9 cellular contexts compared by ENCODE assay signal in genomic region chr22:50184541-50185383, GRCh38. TPM values are rescaled to one million over a fixed set of nuclear protein-coding genes. Genes with fewer than 3 reads are reported as not detected.
DNase-seq lines count a peak whose midpoint lies in the region; ATAC-seq and TF ChIP-seq lines count a peak whose summit lies in the region.
"Had no signal": no experiment of that assay in that cellular context is flagged by ENCODE, and none has a peak within 500 bp of the region (broad histone marks: within the 10 kb centered on the region; RNA-seq: fewer than 3 reads in every experiment).

No MANE protein-coding gene starts in this region.

- TF ChIP-seq EP300 in gastroesophageal sphincter (IDR thresholded peaks at IDR 0.05): no peak

- H3K4me1 Mint-ChIP-seq in T-helper 17 cell: peaks cover 18% of the 10 kb centered on the region

- intact Hi-C loops in sciatic nerve (cut with DNase I): no loop called here

- ATAC-seq in T-helper 17 cell (no peak), gastroesophageal sphincter (peak; percentile 2), sciatic nerve (peak; percentile 4)

- no CpG with 5 or more reads among the region's 81 CpGs for WGBS in gastroesophageal sphincter (ENCODE audit: low coverage in 1 of 2), 2 donors

- H3K27ac ChIP-seq in gastroesophageal sphincter: peak overlapping the region in 3 of 4 donors; percentile 35 to 84 (median 50)

- TF ChIP-seq CTCF in GM12864 (IDR thresholded peaks at IDR 0.05; ENCODE audit: low read depth, low read length, missing control alignments): no peak
- no peak for TF ChIP-seq CTCF in gastroesophageal sphincter (IDR thresholded peaks at IDR 0.05)

- H3K9me3 ChIP-seq in T-helper 17 cell (ENCODE audit: control insufficient read depth, low read length, poor library complexity, severe bottlenecking) (no peaks in the 10 kb centered on the region), gastroesophageal sphincter (no peaks in the 10 kb centered on the region)
- H3K9me3 ChIP-seq: adrenal gland had no signal

- peaks cover 4% of the 10 kb centered on the region for H3K36me3 Mint-ChIP-seq in T-helper 17 cell (ENCODE audit: low read depth)

- peak overlapping the region; percentile 46 for H3K4me3 ChIP-seq in GM12864 (ENCODE audit: low read depth, low read length)
- H3K4me3 ChIP-seq in gastroesophageal sphincter: peak overlapping the region; percentile 48 to 82

- peaks cover 9% of the 10 kb centered on the region for H3K27me3 Mint-ChIP-seq in T-helper 17 cell

- H3K4me3 Mint-ChIP-seq in T-helper 17 cell: peak overlapping the region; percentile 88

- H3K36me3 ChIP-seq in gastroesophageal sphincter: no peaks in the 10 kb centered on the region
- H3K36me3 ChIP-seq: adrenal gland had no signal

- peaks cover 15% of the 10 kb centered on the region for H3K27me3 ChIP-seq in gastroesophageal sphincter
- H3K27me3 ChIP-seq: adrenal gland had no signal

- no peak for TF ChIP-seq POLR2A in gastroesophageal sphincter (IDR thresholded peaks at IDR 0.05)

- no peak overlapping the region for H3K27ac Mint-ChIP-seq in T-helper 17 cell

- DNase-seq in GM12864 (ENCODE audit: low read depth) (no peak), T-helper 17 cell (no peak), sciatic nerve (ENCODE audit: low spot score) (no peak), NCI-H2107 treated with DMSO at 0.1 percent for 48 hours (lab: John Stamatoyannopoulos, UW; ENCODE audit: unreplicated experiment) (no peak), NOMO-1 treated with DMSO at 0.1 percent for 48 hours (lab: John Stamatoyannopoulos, UW; ENCODE audit: unreplicated experiment) (no peak), NCI-H1105 (lab: John Stamatoyannopoulos, UW) (no peak), DMS114 treated with DMSO at 0.1 percent for 48 hours (lab: John Stamatoyannopoulos, UW; ENCODE audit: unreplicated experiment) (no peak)

- H3K4me1 ChIP-seq in gastroesophageal sphincter: peaks cover 0 to 56% (median 24%) of the 10 kb centered on the region in 3 donors

RNA-seq across cellular contexts. Expression of gene TRABD, which starts 1.0 kb away (rescaled TPM):
- total RNA-seq in T-helper 17 cell: 100 to 1,000 TPM; 141 to 158 TPM
- total RNA-seq in gastroesophageal sphincter: 10 to 100 TPM; 15.7 to 22.0 (median 19.0) TPM
- total RNA-seq in sciatic nerve: 22.8 TPM

RNA-seq across cellular contexts. Expression of gene PANX2, which starts 14.2 kb away (rescaled TPM):
- total RNA-seq in T-helper 17 cell (under 1 TPM in 1 of 2 donors, not detected in 1; 0.29 TPM), gastroesophageal sphincter (under 1 TPM in 2 of 4 donors, not detected in 2; 0.13 to 0.46 TPM), sciatic nerve (0.76 TPM)

RNA-seq across cellular contexts. Expression of gene SELENOO, which starts 16.0 kb away (rescaled TPM):
- total RNA-seq in T-helper 17 cell (10 to 100 TPM; 27.4 to 29.5 TPM), gastroesophageal sphincter (10 to 100 TPM; 19.9 to 42.6 (median 27.3) TPM), sciatic nerve (22.6 TPM)
